In genomic region chr3:177111541-177111949, GRCh38 we compare ENCODE assay signal across 12 cellular contexts.
A peak's percentile ranks its signal among the peaks of the same experiment; 100 is the strongest.
DNase-seq lines count a peak whose midpoint lies in the region; ATAC-seq and TF ChIP-seq lines count a peak whose summit lies in the region.
"Had no signal": no experiment of that assay in that cellular context is flagged by ENCODE, and none has a peak within 500 bp of the region (broad histone marks: within the 10 kb centered on the region; RNA-seq: fewer than 3 reads in every experiment).

No MANE protein-coding gene starts in this region.

- ATAC-seq in HG03460 (IDR thresholded peaks at IDR 0.05; ENCODE audit: unreplicated experiment) (peak; percentile 46), HG03095 (IDR thresholded peaks at IDR 0.05; ENCODE audit: unreplicated experiment) (no peak), Right ventricle myocardium inferior (no peak)
- ATAC-seq: natural killer cell had no signal

- DNase-seq in ACHN (peak; percentile 23), chondrocyte (ENCODE audit: low spot score) (no peak), smooth muscle cell (lab: John Stamatoyannopoulos, UW; ENCODE audit: unreplicated experiment) (no peak), Right ventricle myocardium inferior (ENCODE audit: missing footprints) (no peak)
- no peak for DNase-seq in NK-92 treated with Interleukin-12 subunit alpha and Interleukin-12 subunit beta, amount 100 ng/mL, for 24 hours (lab: John Stamatoyannopoulos, UW)
- DNase-seq: activated CD4-positive, alpha-beta T cell treated with anti-CD3 and anti-CD28 coated beads, Interleukin-2, amount 50 U/mL, for 48 hours; natural killer cell; NCI-H187; stimulated activated CD4-positive, alpha-beta T cell treated with anti-CD3 and anti-CD28 coated beads, Interleukin-15, amount 100 ng/mL, for 24 hours had no signal

- H3F3A ChIP-seq in DOHH2 (ENCODE audit: control insufficient read depth, insufficient read depth) (peaks cover 15% of the 10 kb centered on the region), smooth muscle cell (ENCODE audit: low read depth) (no peaks in the 10 kb centered on the region)

- peaks cover 29% of the 10 kb centered on the region for H4K20me1 ChIP-seq in DOHH2 (ENCODE audit: control insufficient read depth, insufficient read depth, low read depth, low read length)
- peaks cover 100% of the 10 kb centered on the region for H4K20me1 ChIP-seq in smooth muscle cell (ENCODE audit: low read depth)

- in situ Hi-C loops in ACHN (cut with HindIII; ENCODE audit: low pct_ligation_motif_present, low pct_unique_long_range_greater_than_20kb, low sequenced_read_pairs): no loop called here

- no peaks in the 10 kb centered on the region for H3K27me3 ChIP-seq in DOHH2 (ENCODE audit: control insufficient read depth, low read length)
- no peaks in the 10 kb centered on the region for H3K27me3 ChIP-seq in smooth muscle cell (ENCODE audit: low read depth)

- H3K79me2 ChIP-seq in DOHH2 (ENCODE audit: control insufficient read depth, low read length) (peaks cover 99% of the 10 kb centered on the region), smooth muscle cell (ENCODE audit: low read depth) (peaks cover 100% of the 10 kb centered on the region)

- no peaks in the 10 kb centered on the region for H3K9me2 ChIP-seq in DOHH2 (replicated peaks; ENCODE audit: control insufficient read depth, low read length)

- peaks cover 16% of the 10 kb centered on the region for H3K36me3 ChIP-seq in DOHH2 (ENCODE audit: control insufficient read depth, low read length)
- no peaks in the 10 kb centered on the region for H3K36me3 ChIP-seq in smooth muscle cell (ENCODE audit: low read depth)

- no peak for TF ChIP-seq CTCF in DOHH2 (IDR thresholded peaks at IDR 0.05; ENCODE audit: low read depth, low read length, poor library complexity, severe bottlenecking)
- no peak for TF ChIP-seq CTCF in chondrocyte (IDR thresholded peaks at IDR 0.05)
- TF ChIP-seq CTCF in smooth muscle cell (IDR thresholded peaks at IDR 0.05; ENCODE audit: borderline replicate concordance, insufficient read depth, poor library complexity, severe bottlenecking): no peak

- no peak overlapping the region for H3K9ac ChIP-seq in smooth muscle cell (ENCODE audit: low read depth)

- no peak overlapping the region for H3K4me3 Mint-ChIP-seq in chondrocyte (ENCODE audit: unreplicated experiment)
- H3K4me3 Mint-ChIP-seq: natural killer cell had no signal

- H2AFZ ChIP-seq in smooth muscle cell (ENCODE audit: low read depth): no peak overlapping the region

- WGBS in smooth muscle cell (ENCODE audit: low lambda C conversion rate): 81% methylated on average over 4 of the region's 4 CpGs

- H3K9me3 ChIP-seq in DOHH2 (ENCODE audit: control insufficient read depth, insufficient read depth, low read length) (no peaks in the 10 kb centered on the region), smooth muscle cell (replicated peaks; ENCODE audit: low read depth) (no peaks in the 10 kb centered on the region)

- H3K4me3 ChIP-seq in DOHH2 (ENCODE audit: low read length) (no peak overlapping the region), smooth muscle cell (no peak overlapping the region)

- no peak overlapping the region for H3K27ac ChIP-seq in DOHH2 (ENCODE audit: low read depth, low read length)
- no peak overlapping the region for H3K27ac ChIP-seq in smooth muscle cell (ENCODE audit: low read depth)

- no peaks in the 10 kb centered on the region for H3K9me3 Mint-ChIP-seq in chondrocyte (ENCODE audit: low read depth)

- peak overlapping the region; percentile 17 for H3K27ac Mint-ChIP-seq in chondrocyte (ENCODE audit: unreplicated experiment)

- H3K36me3 Mint-ChIP-seq in chondrocyte (ENCODE audit: low read depth): no peaks in the 10 kb centered on the region
- H3K36me3 Mint-ChIP-seq: natural killer cell had no signal

- intact Hi-C loops in Right ventricle myocardium inferior (cut with DNase I): no loop called here

- H3K27me3 Mint-ChIP-seq in chondrocyte (ENCODE audit: low read depth): no peaks in the 10 kb centered on the region

- H3K4me1 Mint-ChIP-seq in chondrocyte (ENCODE audit: low read depth): peaks cover 80% of the 10 kb centered on the region

- H3K4me1 ChIP-seq in DOHH2 (ENCODE audit: control insufficient read depth, low read length) (peaks cover 95% of the 10 kb centered on the region), smooth muscle cell (ENCODE audit: low read depth) (peaks cover 33% of the 10 kb centered on the region)

- H3K4me2 ChIP-seq in DOHH2 (ENCODE audit: low read length) (peak overlapping the region; percentile 55), smooth muscle cell (no peak overlapping the region)
